15 cellular contexts compared by ENCODE assay signal in the genomic region with DNA sequence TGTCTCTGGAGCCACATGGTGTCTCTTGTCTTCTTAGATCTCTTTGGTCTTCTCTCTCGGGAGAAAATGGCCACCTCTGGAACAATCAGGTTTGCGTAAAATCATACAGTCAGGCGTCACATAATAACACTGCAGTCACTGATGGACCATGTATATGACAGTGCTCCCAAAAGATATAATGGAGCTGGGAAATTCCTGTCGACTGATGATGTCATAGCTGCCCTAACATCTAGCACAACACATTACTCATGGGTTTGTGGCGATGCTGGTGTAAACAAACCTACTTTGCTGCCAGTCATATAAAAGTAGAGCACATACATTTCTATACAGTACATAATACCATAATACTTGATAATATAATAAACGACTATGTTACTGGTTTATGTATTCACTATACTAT. TPM values are rescaled to one million over a fixed set of nuclear protein-coding genes. Genes with fewer than 3 reads are reported as not detected.
DNase-seq lines count a peak whose midpoint lies in the region; ATAC-seq, FAIRE-seq and TF ChIP-seq lines count a peak whose summit lies in the region.
"Had no signal": no experiment of that assay in that cellular context is flagged by ENCODE, and none has a peak within 500 bp of the region (broad histone marks: within the 10 kb centered on the region; RNA-seq: fewer than 3 reads in every experiment).

No MANE protein-coding gene starts in this region.

- DNase-seq in ELR (ENCODE audit: low read depth) (peak; percentile 97), NCI-H69 (lab: John Stamatoyannopoulos, UW) (peak; percentile 44), bronchial epithelial cell (ENCODE audit: low read depth) (peak; percentile 86), kidney tubule cell (ENCODE audit: low spot score) (peak; percentile 65), occipital lobe (lab: John Stamatoyannopoulos, UW) (no peak), NCI-H526 (lab: John Stamatoyannopoulos, UW) (no peak), epidermal melanocyte (ENCODE audit: insufficient read length, low spot score) (no peak)
- DNase-seq: activated naive CD8-positive, alpha-beta T cell treated with anti-CD3 and anti-CD28 coated beads, Interleukin-2, amount 10 ng/mL, durations not matched to agents 7 days and 5 days; heart left ventricle; NCI-H774; sigmoid colon had no signal

- no peak for ATAC-seq in GM21786 (IDR thresholded peaks at IDR 0.05; ENCODE audit: unreplicated experiment)
- ATAC-seq: heart left ventricle; left lobe of liver; natural killer cell treated with Interleukin-12 subunit alpha and Interleukin-12 subunit beta and Interleukin-15 and Interleukin-18, amount 100 ng/mL, for 72 hours had no signal

- no peak for FAIRE-seq in bronchial epithelial cell (lab: Jason Lieb, UNC)

- no peak overlapping the region for H3K4me3 ChIP-seq in bronchial epithelial cell (ENCODE audit: low read depth, low read length)
- H3K4me3 ChIP-seq: heart left ventricle, sigmoid colon, SJCRH30 had no signal

- no peaks in the 10 kb centered on the region for H3K27me3 ChIP-seq in bronchial epithelial cell (ENCODE audit: control insufficient read depth, insufficient read depth, low read length)
- H3K27me3 ChIP-seq: heart left ventricle, sigmoid colon, SJCRH30 had no signal

- no peaks in the 10 kb centered on the region for H3K36me3 ChIP-seq in bronchial epithelial cell (ENCODE audit: control insufficient read depth, insufficient read depth, low read length)
- H3K36me3 ChIP-seq: heart left ventricle, sigmoid colon, SJCRH30 had no signal

- no peak for TF ChIP-seq CTCF in bronchial epithelial cell (IDR thresholded peaks at IDR 0.05; ENCODE audit: insufficient read depth, low read length, severe bottlenecking)

RNA-seq across cellular contexts. Expression of a gene that starts 30.1 kb away (rescaled TPM):
- total RNA-seq in bronchial epithelial cell (28.8 and 60.0 TPM in 2 replicates), occipital lobe (29.3 TPM)

Comparison
In these comparisons a context has a peak if more than half of its experiments do, and no peak if none do; other contexts are left out.
1. DNase-seq: peak in ELR (single experiment), NCI-H69 (single experiment), bronchial epithelial cell (single experiment) and kidney tubule cell (single experiment); none in occipital lobe (single experiment), NCI-H526 (0 of 2) and epidermal melanocyte (single experiment).